1 cellular context compared by ENCODE assay signal in the genomic region with DNA sequence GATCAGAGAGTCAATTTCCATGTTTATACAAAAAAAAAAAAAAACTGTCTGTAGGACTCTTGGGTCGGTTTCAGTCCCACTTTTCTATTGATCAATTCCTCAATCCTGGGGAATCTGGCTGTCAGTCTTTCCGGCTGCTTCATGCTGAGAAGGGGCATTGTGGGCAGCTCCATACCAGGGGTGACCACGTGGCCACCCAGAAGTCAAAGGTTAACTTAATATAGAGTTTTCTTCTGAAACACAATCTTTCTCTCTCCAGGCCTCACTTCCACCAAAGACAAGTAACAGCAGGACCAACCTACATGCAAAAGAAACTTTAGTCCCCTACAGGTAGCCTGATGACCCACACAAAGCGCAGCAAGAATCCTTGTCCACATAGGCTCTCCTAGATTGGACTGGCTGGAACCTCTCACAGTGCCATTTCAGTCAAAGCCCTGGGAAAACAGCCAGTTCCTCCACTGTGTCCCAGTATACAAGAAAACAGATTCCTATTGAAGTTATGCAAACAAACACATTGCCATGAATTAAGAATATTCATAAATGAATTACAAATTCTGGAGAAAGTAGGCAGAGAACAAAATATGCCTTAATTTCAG.
A peak's percentile ranks its signal among the peaks of the same experiment; 100 is the strongest.
TF ChIP-seq lines count a peak whose summit lies in the region.

No MANE protein-coding gene starts in this region.

TF ChIP-seq in HepG2, 621 proteins besides CTCF, POLR2A, EP300 and RAD21 (continued from another document):
- TF ChIP-seq, protein P1, sequence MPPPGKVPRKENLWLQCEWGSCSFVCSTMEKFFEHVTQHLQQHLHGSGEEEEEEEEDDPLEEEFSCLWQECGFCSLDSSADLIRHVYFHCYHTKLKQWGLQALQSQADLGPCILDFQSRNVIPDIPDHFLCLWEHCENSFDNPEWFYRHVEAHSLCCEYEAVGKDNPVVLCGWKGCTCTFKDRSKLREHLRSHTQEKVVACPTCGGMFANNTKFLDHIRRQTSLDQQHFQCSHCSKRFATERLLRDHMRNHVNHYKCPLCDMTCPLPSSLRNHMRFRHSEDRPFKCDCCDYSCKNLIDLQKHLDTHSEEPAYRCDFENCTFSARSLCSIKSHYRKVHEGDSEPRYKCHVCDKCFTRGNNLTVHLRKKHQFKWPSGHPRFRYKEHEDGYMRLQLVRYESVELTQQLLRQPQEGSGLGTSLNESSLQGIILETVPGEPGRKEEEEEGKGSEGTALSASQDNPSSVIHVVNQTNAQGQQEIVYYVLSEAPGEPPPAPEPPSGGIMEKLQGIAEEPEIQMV (CRISPR knock-in tag; IDR thresholded peaks at IDR 0.05; ENCODE audit: low read depth): no peak
- no peak for TF ChIP-seq ZNF367 (CRISPR knock-in tag; IDR thresholded peaks at IDR 0.05; ENCODE audit: borderline replicate concordance)
- TF ChIP-seq, protein P2, sequence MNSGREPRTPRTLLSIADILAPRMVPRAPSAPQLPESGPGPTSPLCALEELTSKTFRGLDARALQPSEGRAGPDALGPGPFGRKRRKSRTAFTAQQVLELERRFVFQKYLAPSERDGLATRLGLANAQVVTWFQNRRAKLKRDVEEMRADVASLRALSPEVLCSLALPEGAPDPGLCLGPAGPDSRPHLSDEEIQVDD (CRISPR knock-in tag; IDR thresholded peaks at IDR 0.05; ENCODE audit: borderline replicate concordance): no peak
- TF ChIP-seq KDM3A (CRISPR knock-in tag; IDR thresholded peaks at IDR 0.05; ENCODE audit: low read depth): no peak
- TF ChIP-seq ZNF292 (CRISPR knock-in tag; IDR thresholded peaks at IDR 0.05; ENCODE audit: borderline replicate concordance, low read depth): no peak
- no peak for TF ChIP-seq SMYD3 (CRISPR knock-in tag; IDR thresholded peaks at IDR 0.05)
- 0 out of 2 replicates have a peak, but pooled peaks have one; percentile 5 for TF ChIP-seq ONECUT2 (CRISPR knock-in tag; IDR thresholded peaks at IDR 0.05)
- TF ChIP-seq, protein P3, sequence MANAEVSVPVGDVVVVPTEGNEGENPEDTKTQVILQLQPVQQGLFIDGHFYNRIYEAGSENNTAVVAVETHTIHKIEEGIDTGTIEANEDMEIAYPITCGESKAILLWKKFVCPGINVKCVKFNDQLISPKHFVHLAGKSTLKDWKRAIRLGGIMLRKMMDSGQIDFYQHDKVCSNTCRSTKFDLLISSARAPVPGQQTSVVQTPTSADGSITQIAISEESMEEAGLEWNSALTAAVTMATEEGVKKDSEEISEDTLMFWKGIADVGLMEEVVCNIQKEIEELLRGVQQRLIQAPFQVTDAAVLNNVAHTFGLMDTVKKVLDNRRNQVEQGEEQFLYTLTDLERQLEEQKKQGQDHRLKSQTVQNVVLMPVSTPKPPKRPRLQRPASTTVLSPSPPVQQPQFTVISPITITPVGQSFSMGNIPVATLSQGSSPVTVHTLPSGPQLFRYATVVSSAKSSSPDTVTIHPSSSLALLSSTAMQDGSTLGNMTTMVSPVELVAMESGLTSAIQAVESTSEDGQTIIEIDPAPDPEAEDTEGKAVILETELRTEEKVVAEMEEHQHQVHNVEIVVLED (CRISPR knock-in tag; IDR thresholded peaks at IDR 0.05; ENCODE audit: borderline replicate concordance): no peak
- no peak for TF ChIP-seq SP140L (CRISPR knock-in tag; IDR thresholded peaks at IDR 0.05; ENCODE audit: borderline replicate concordance)
- TF ChIP-seq SIX4 (CRISPR knock-in tag; IDR thresholded peaks at IDR 0.05): no peak
- TF ChIP-seq SMAD3 (CRISPR knock-in tag; IDR thresholded peaks at IDR 0.05): no peak
- TF ChIP-seq ZNF256 (CRISPR knock-in tag; conservative IDR thresholded peaks at IDR 0.05): no peak
- TF ChIP-seq PRPF4 (IDR thresholded peaks at IDR 0.05; ENCODE audit: low read depth, low read length, poor library complexity, severe bottlenecking): no peak
- TF ChIP-seq ZFP90 (CRISPR knock-in tag; IDR thresholded peaks at IDR 0.05; ENCODE audit: borderline replicate concordance): no peak
- TF ChIP-seq, protein P4, sequence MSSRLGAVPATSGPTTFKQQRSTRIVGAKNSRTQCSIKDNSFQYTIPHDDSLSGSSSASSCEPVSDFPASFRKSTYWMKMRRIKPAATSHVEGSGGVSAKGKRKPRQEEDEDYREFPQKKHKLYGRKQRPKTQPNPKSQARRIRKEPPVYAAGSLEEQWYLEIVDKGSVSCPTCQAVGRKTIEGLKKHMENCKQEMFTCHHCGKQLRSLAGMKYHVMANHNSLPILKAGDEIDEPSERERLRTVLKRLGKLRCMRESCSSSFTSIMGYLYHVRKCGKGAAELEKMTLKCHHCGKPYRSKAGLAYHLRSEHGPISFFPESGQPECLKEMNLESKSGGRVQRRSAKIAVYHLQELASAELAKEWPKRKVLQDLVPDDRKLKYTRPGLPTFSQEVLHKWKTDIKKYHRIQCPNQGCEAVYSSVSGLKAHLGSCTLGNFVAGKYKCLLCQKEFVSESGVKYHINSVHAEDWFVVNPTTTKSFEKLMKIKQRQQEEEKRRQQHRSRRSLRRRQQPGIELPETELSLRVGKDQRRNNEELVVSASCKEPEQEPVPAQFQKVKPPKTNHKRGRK (CRISPR knock-in tag; IDR thresholded peaks at IDR 0.05): no peak
- TF ChIP-seq KLF15 (CRISPR knock-in tag; IDR thresholded peaks at IDR 0.05; ENCODE audit: borderline replicate concordance): no peak
- TF ChIP-seq ZNF816 (CRISPR knock-in tag; IDR thresholded peaks at IDR 0.05; ENCODE audit: borderline replicate concordance): no peak
TF ChIP-seq in HepG2: peak in this region for 7.
